In the genomic region with DNA sequence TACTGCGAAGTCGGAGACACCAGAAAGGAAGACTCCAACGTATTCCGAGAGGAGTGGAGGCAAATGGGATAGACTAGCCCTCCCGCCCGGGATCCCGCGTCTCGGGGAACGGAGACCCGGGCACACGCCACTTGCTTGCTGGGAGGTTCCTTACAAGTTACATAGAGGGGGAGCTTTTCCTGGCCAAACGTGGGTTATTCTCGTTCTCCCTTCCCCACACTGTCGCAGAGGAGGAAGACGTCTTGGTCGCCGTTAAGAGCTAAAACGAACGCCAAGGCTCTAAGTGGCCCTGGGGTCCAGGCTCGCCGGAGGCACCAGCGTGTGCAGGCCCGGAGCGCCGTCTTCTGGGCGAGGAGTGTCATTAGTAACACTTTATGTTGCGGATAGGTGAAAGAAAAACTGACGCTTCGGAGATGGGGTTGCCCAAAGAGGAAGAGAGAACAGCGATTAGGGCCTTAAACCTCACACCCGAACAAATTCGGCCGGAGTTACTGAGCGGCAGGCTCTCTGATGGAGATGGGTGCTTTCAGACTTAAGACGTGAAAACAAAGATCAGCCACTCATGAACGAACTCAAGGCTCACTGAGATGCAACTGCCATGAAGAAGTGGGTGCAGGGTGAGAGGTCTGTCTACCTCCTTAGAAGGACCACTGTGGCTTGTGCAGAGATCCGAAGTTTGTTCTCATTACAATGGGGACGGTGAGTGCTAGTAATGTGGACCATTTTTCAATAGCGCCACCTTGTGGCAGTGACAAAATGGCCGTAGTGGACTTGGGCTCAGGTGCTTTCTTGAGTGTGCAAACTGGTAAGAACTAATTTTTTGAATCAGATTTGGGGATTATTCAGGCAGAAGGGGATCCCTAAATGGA, we compare ENCODE assay signal across 8 cellular contexts.
DNase-seq lines count a peak whose midpoint lies in the region; ATAC-seq, FAIRE-seq and TF ChIP-seq lines count a peak whose summit lies in the region.

No MANE protein-coding gene starts in this region.

- in situ Hi-C loops in KBM-7 (cut with MboI; ENCODE audit: low pct_unique_long_range_greater_than_20kb, low sequenced_read_pairs), result no loop called here

- peaks cover 2% of the 10 kb centered on the region for H3K9me3 Mint-ChIP-seq in nephron

- peak overlapping the region; percentile 49 to 81 (median 74) for H3K27ac Mint-ChIP-seq in nephron

- H3K4me1 Mint-ChIP-seq in nephron, result no peaks in the 10 kb centered on the region

- peak; percentile 78 to 83 (median 82) for TF ChIP-seq CTCF in nephron (IDR thresholded peaks at IDR 0.05; ENCODE audit: unreplicated experiment in 3 of 3)

- peak overlapping the region; percentile 91 to 93 (median 92) for H3K4me3 Mint-ChIP-seq in nephron

- DNase-seq in DMS79 (lab: John Stamatoyannopoulos, UW) (peak; percentile 61), KBM-7 (peak; percentile 92), RCC 7860 (ENCODE audit: low spot score) (peak; percentile 27), fibroblast of the conjunctiva (ENCODE audit: low read depth) (peak; percentile 67)
- peak; percentile 68 to 74 for DNase-seq in activated T-helper 1 cell treated with anti-CD3 and anti-CD28 coated beads, Interleukin-2, amount 50 U/mL, for 16 hours (ENCODE audit: low read depth in 1 of 2, low spot score in 1 of 2)
- peak; percentile 84 for DNase-seq in stimulated activated naive CD8-positive, alpha-beta T cell treated with anti-CD3 and anti-CD28 coated beads, Interleukin-15, Interleukin-2, amounts not matched to agents 100 U/mL and 50 U/mL, for 24 hours

- ATAC-seq in GM21717 (IDR thresholded peaks at IDR 0.05; ENCODE audit: unreplicated experiment), result peak; percentile 86
- peak; percentile 90 for ATAC-seq in stimulated activated naive CD8-positive, alpha-beta T cell treated with anti-CD3 and anti-CD28 coated beads, Interleukin-15, Interleukin-2, amounts not matched to agents 100 U/mL and 50 U/mL, for 24 hours

- H3K27me3 Mint-ChIP-seq in nephron (ENCODE audit: low read depth), result peaks cover 8% of the 10 kb centered on the region

- no peak for FAIRE-seq in RCC 7860 (lab: Jason Lieb, UNC)

- H3K36me3 Mint-ChIP-seq in nephron (ENCODE audit: low read depth), result no peaks in the 10 kb centered on the region

Comparison
In these comparisons a context has a peak if more than half of its experiments do, and no peak if none do; other contexts are left out.
1. Peak in every context shown above with its lines: DNase-seq and ATAC-seq.
2. DNase-seq: peak in every context shown above with its lines; median percentile 92 in KBM-7; 84 in stimulated activated naive CD8-positive, alpha-beta T cell treated with anti-CD3 and anti-CD28 coated beads, Interleukin-15, Interleukin-2, amounts not matched to agents 100 U/mL and 50 U/mL, for 24 hours; 71 in activated T-helper 1 cell treated with anti-CD3 and anti-CD28 coated beads, Interleukin-2, amount 50 U/mL, for 16 hours; 67 in fibroblast of the conjunctiva; 61 in DMS79; 27 in RCC 7860.